ENCODE assay signal across 8 cellular contexts in genomic region chr17:68539536-68540469, GRCh38. TPM values are rescaled to one million over a fixed set of nuclear protein-coding genes. Genes with fewer than 3 reads are reported as not detected.
DNase-seq lines count a peak whose midpoint lies in the region; ATAC-seq, FAIRE-seq and TF ChIP-seq lines count a peak whose summit lies in the region.

No MANE protein-coding gene starts in this region.

- no peaks in the 10 kb centered on the region for H3K27me3 Mint-ChIP-seq in MCF 10A (ENCODE audit: insufficient read depth, unreplicated experiment)

- H3K9ac ChIP-seq in keratinocyte (ENCODE audit: control insufficient read depth, extremely low read depth, insufficient read depth, low read length): no peak overlapping the region

- H3K36me3 ChIP-seq in breast epithelium: peaks cover 4% of the 10 kb centered on the region
- H3K36me3 ChIP-seq in keratinocyte (ENCODE audit: control insufficient read depth in 2 of 2, extremely low read depth in 1 of 2, insufficient read depth in 2 of 2, low read length in 2 of 2): peaks cover 0 to 19% of the 10 kb centered on the region in 2 experiments
- peaks cover 0 to 27% of the 10 kb centered on the region in 2 donors for H3K36me3 ChIP-seq in vagina

- intact Hi-C loops in breast epithelium (cut with DNase I; ENCODE audit: low total_unique reads) (no loop called here), MCF 10A (cut with micrococcal nuclease) (loop anchor here (10.0 kb wide), 1 partner anchor 75 kb away; no protein-coding TSS in a partner anchor), vagina (cut with DNase I) (no loop called here)

- DNase-seq in breast epithelium (ENCODE audit: low spot score in 2 of 2) (no peak), MCF 10A (ENCODE audit: unreplicated experiment) (no peak), keratinocyte (ENCODE audit: low read depth, low spot score) (no peak), vagina (ENCODE audit: extremely low spot score in 2 of 2) (no peak), hepatic stellate cell (ENCODE audit: low spot score) (no peak)
- no peak for DNase-seq in activated CD4-positive, alpha-beta T cell treated with anti-CD3 and anti-CD28 coated beads for 48 hours

- no peaks in the 10 kb centered on the region for H3K9me3 ChIP-seq in breast epithelium
- H3K9me3 ChIP-seq in keratinocyte (ENCODE audit: control insufficient read depth, low read depth, low read length): no peaks in the 10 kb centered on the region
- no peaks in the 10 kb centered on the region for H3K9me3 ChIP-seq in vagina

- CTCF ChIA-PET in MCF 10A (lab: Yijun Ruan, JAX): interaction anchor here (1.0 kb wide), 1 partner anchor 224 kb away, joined by 3 read pairs; no protein-coding TSS in a partner anchor

- H3K4me2 ChIP-seq in keratinocyte (ENCODE audit: control insufficient read depth, extremely low read depth, insufficient read depth, low read depth, low read length): no peak overlapping the region

- H3K4me3 ChIP-seq in breast epithelium: no peak overlapping the region
- H3K4me3 ChIP-seq in keratinocyte (ENCODE audit: control insufficient read depth in 2 of 3, extremely low read depth in 1 of 3, insufficient read depth in 2 of 3, low read depth in 1 of 3, low read length in 3 of 3): no peak overlapping the region
- no peak overlapping the region for H3K4me3 ChIP-seq in vagina

- no peaks in the 10 kb centered on the region for H3K9me3 Mint-ChIP-seq in MCF 10A (ENCODE audit: unreplicated experiment)

- no peaks in the 10 kb centered on the region for H3K79me2 ChIP-seq in keratinocyte (ENCODE audit: control insufficient read depth, insufficient read depth, low read length)

- dilution Hi-C loops in keratinocyte (cut with MboI; ENCODE audit: extremely low pct_ligation_motif_present, low sequenced_read_pairs): loop anchor here (25.0 kb wide), 1 partner anchor 197 kb away; no protein-coding TSS in a partner anchor

- H4K20me1 ChIP-seq in keratinocyte (ENCODE audit: control insufficient read depth, extremely low read depth, insufficient read depth, low read length): no peaks in the 10 kb centered on the region

- no peak overlapping the region for H2AFZ ChIP-seq in keratinocyte (ENCODE audit: control insufficient read depth, low read length)

- POLR2A ChIA-PET in MCF 10A (lab: Yijun Ruan, JAX): interaction anchor here (1.0 to 1.2 kb wide), 2 partner anchors 14 to 23 kb away, joined by 3 read pairs; no protein-coding TSS in a partner anchor

- H3K4me1 ChIP-seq in breast epithelium (no peaks in the 10 kb centered on the region), keratinocyte (ENCODE audit: control insufficient read depth, extremely low read depth, insufficient read depth, low read length) (no peaks in the 10 kb centered on the region), vagina (peaks cover 7% of the 10 kb centered on the region)

- no peak for FAIRE-seq in keratinocyte (lab: Jason Lieb, UNC)

- TF ChIP-seq CTCF in breast epithelium (IDR thresholded peaks at IDR 0.05) (peak in 2 of 3 donors; percentile 25 to 32), MCF 10A (IDR thresholded peaks at IDR 0.05; ENCODE audit: unreplicated experiment) (no peak), VCaP (conservative IDR thresholded peaks at IDR 0.05) (peak; percentile 69), keratinocyte (optimal IDR thresholded peaks at IDR 0.05 in 1 of 3, IDR thresholded peaks at IDR 0.05 in 1 of 3, conservative IDR thresholded peaks at IDR 0.05 in 1 of 3; ENCODE audit: extremely low read depth in 1 of 3, insufficient read depth in 2 of 3, low read length in 3 of 3) (peak; percentile 43 to 69 (median 56)), vagina (IDR thresholded peaks at IDR 0.05) (no peak)

- no peak overlapping the region for H3K4me3 Mint-ChIP-seq in MCF 10A (ENCODE audit: unreplicated experiment)

- BruUV-seq in MCF 10A (replicated peaks; lab: Mats Ljungman, UMichigan): no TSS peak

- no peaks in the 10 kb centered on the region for H3K9me1 ChIP-seq in keratinocyte (ENCODE audit: control insufficient read depth, extremely low read depth, insufficient read depth, low read length)

- peaks cover 52% of the 10 kb centered on the region for H3K36me3 Mint-ChIP-seq in MCF 10A (ENCODE audit: insufficient read depth, unreplicated experiment)

- H3K27ac Mint-ChIP-seq in MCF 10A (ENCODE audit: low read depth, unreplicated experiment): no peak overlapping the region

- TF ChIP-seq POLR2A in breast epithelium (IDR thresholded peaks at IDR 0.05) (no peak), vagina (IDR thresholded peaks at IDR 0.05) (no peak)

- no peak for ATAC-seq in GM18870 (IDR thresholded peaks at IDR 0.05; ENCODE audit: unreplicated experiment)

- H3K27me3 ChIP-seq in breast epithelium (no peaks in the 10 kb centered on the region), keratinocyte (ENCODE audit: control insufficient read depth, extremely low read depth, insufficient read depth, low read length) (no peaks in the 10 kb centered on the region), vagina (no peaks in the 10 kb centered on the region)

- peaks cover 6% of the 10 kb centered on the region for H3K4me1 Mint-ChIP-seq in MCF 10A (ENCODE audit: insufficient read depth, unreplicated experiment)

- H3K27ac ChIP-seq in breast epithelium (peak overlapping the region; percentile 52 to 68), VCaP (no peak overlapping the region), keratinocyte (ENCODE audit: control insufficient read depth, insufficient read depth, low read length) (no peak overlapping the region), vagina (peak overlapping the region; percentile 1)

RNA-seq across cellular contexts. Expression of gene PRKAR1A, which starts 27.6 kb away (rescaled TPM):
- total RNA-seq in breast epithelium (100 to 1,000 TPM; 331 to 432 (median 409) TPM), MCF 10A (2022) (264 and 271 TPM in 2 replicates), vagina (186 TPM)
- polyA plus RNA-seq in keratinocyte: 149 to 212 TPM (median 176 TPM) in 3 replicates
- polyA plus RNA-seq in keratinocyte (2011; ENCODE audit: low read depth): 233 TPM
- 145 and 176 TPM in 2 replicates for polyA plus RNA-seq in keratinocyte (2011; cell fraction: cytosol; rRNA removed)
- polyA plus RNA-seq in keratinocyte (2011; cell fraction: nucleus; rRNA removed): 175 and 226 TPM in 2 replicates
- polyA plus RNA-seq in keratinocyte (2012; ENCODE audit: low replicate concordance): 105 and 148 TPM in 2 replicates
- 162 to 249 TPM (median 165 TPM) in 3 replicates for polyA minus RNA-seq in keratinocyte
- polyA minus RNA-seq in keratinocyte (2011; cell fraction: cytosol; rRNA and poly(A)+ RNA removed): 331 TPM
- polyA minus RNA-seq in keratinocyte (2011; cell fraction: nucleus; rRNA and poly(A)+ RNA removed): 97.4 and 211 TPM in 2 replicates

Comparison
In these comparisons a context has a peak if more than half of its experiments do, and no peak if none do; other contexts are left out.
1. CTCF ChIP-seq: peak in breast epithelium (2 of 3), VCaP (single experiment) and keratinocyte (3 of 3); none in MCF 10A (single experiment) and vagina (0 of 3).
2. H3K27ac ChIP-seq: peak in breast epithelium (2 of 2) and vagina (single experiment); none in VCaP (single experiment) and keratinocyte (single experiment).